Comparison of ENCODE assay signal across 38 cellular contexts in the genomic region with DNA sequence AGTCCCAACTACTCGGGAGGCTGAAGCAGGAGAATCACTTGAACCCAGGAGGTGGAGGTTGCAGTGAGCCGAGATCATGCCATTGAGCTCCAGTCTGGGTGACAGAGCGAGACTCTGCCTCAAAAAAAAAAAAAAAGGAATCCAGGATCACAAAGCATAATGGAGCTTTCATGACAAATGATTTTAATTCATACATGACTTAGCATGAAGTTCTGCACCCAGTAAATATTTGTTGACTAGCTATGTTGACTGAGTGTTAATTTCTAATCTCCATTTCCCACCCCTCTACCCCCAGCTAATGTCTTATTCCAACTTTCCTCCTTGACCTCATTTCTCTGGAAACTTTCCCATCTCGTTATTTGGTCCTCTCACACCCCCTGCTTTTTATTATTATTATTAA. TPM values are rescaled to one million over a fixed set of nuclear protein-coding genes. Genes with fewer than 3 reads are reported as not detected.
"Had no signal": no experiment of that assay in that cellular context is flagged by ENCODE, and none has a peak within 500 bp of the region (broad histone marks: within the 10 kb centered on the region; RNA-seq: fewer than 3 reads in every experiment).

No MANE protein-coding gene starts in this region.

- H3K27ac ChIP-seq: adrenal gland, ascending aorta, body of pancreas, brain microvascular endothelial cell, breast epithelium, cardiac muscle cell had no signal

- H3K36me3 ChIP-seq: adrenal gland, ascending aorta, brain microvascular endothelial cell, breast epithelium, cardiac muscle cell had no signal

- ATAC-seq: activated naive CD4-positive, alpha-beta T cell treated with anti-CD3 and anti-CD28 coated beads, Interleukin-2, amount 50 U/mL, for 72 hours; activated naive CD8-positive, alpha-beta T cell treated with anti-CD3 and anti-CD28 coated beads, Interleukin-2, amount 50 U/mL, for 24 hours; activated T-cell treated with anti-CD3 and anti-CD28 coated beads, Interleukin-2, amount 50 U/mL, for 4 hours; activated T-cell treated with anti-CD3 and anti-CD28 coated beads, Interleukin-2, amount 50 U/mL, for 72 hours; activated T-helper 17 cell treated with anti-CD3 and anti-CD28 coated beads, Interleukin-2, amount 50 U/mL, for 72 hours; body of pancreas had no signal

- H3K4me1 ChIP-seq: adrenal gland, ascending aorta, body of pancreas, breast epithelium had no signal

- FAIRE-seq: astrocyte, bronchial epithelial cell had no signal

- H3K9me3 ChIP-seq: adrenal gland, ascending aorta, body of pancreas, breast epithelium had no signal

- DNase-seq: activated effector memory CD4-positive, alpha-beta T cell treated with anti-CD3 and anti-CD28 coated beads, Interleukin-2, amount 50 U/mL, for 16 hours; activated effector memory CD4-positive, alpha-beta T cell treated with Interleukin-2 at 50 U/mL for 16 hours; activated gamma-delta T cell; activated gamma-delta T cell treated with Interleukin-2 at 50 U/mL for 16 hours; activated naive CD4-positive, alpha-beta T cell; activated naive CD4-positive, alpha-beta T cell treated with anti-CD3 and anti-CD28 coated beads for 36 hours; activated naive CD4-positive, alpha-beta T cell treated with anti-CD3 and anti-CD28 coated beads, Interleukin-2, amount 10 ng/mL, durations not matched to agents 7 days and 5 days; activated naive CD4-positive, alpha-beta T cell treated with anti-CD3 and anti-CD28 coated beads, Interleukin-2, amount 50 U/mL, for 16 hours; activated naive CD4-positive, alpha-beta T cell treated with Interleukin-2 at 50 U/mL for 16 hours; activated naive CD8-positive, alpha-beta T cell treated with anti-CD3 and anti-CD28 coated beads for 36 hours; activated naive CD8-positive, alpha-beta T cell treated with anti-CD3 and anti-CD28 coated beads, Interleukin-2, amount 10 ng/mL, durations not matched to agents 7 days and 5 days; activated naive CD8-positive, alpha-beta T cell treated with anti-CD3 and anti-CD28 coated beads, Interleukin-2, amount 50 U/mL, for 24 hours; activated T-cell treated with anti-CD3 and anti-CD28 coated beads, Interleukin-2, amount 50 U/mL, for 1 hour; activated T-cell treated with anti-CD3 and anti-CD28 coated beads, Interleukin-2, amount 50 U/mL, for 24 hours; activated T-cell treated with anti-CD3 and anti-CD28 coated beads, Interleukin-2, amount 50 U/mL, for 4 hours; activated T-cell treated with anti-CD3 and anti-CD28 coated beads, Interleukin-2, amount 50 U/mL, for 48 hours; activated T-cell treated with anti-CD3 and anti-CD28 coated beads, Interleukin-2, amount 50 U/mL, for 72 hours; adrenal gland; amniotic stem cell; amygdala; anterior cingulate cortex; aorta; body of pancreas; brain microvascular endothelial cell; caudate nucleus; central memory CD4-positive, alpha-beta T cell; cerebellar nuclear complex had no signal

- H3K27me3 ChIP-seq: adrenal gland, ascending aorta, body of pancreas, brain microvascular endothelial cell, breast epithelium, cardiac muscle cell had no signal

- H3K4me3 ChIP-seq: adrenal gland, ascending aorta, body of pancreas, breast epithelium, cardiac muscle cell had no signal

RNA-seq across cellular contexts. Expression of gene ATOH7, which starts 53.3 kb away (rescaled TPM):
- total RNA-seq: activated naive CD4-positive, alpha-beta T cell treated with anti-CD3 and anti-CD28 coated beads for 36 hours; activated naive CD4-positive, alpha-beta T cell treated with anti-CD3 and anti-CD28 coated beads, Interleukin-2, amount 50 U/mL, for 72 hours; activated naive CD8-positive, alpha-beta T cell treated with anti-CD3 and anti-CD28 coated beads for 36 hours; activated naive CD8-positive, alpha-beta T cell treated with anti-CD3 and anti-CD28 coated beads, Interleukin-2, amount 10 ng/mL, durations not matched to agents 7 days and 5 days; activated T-cell treated with anti-CD3 and anti-CD28 coated beads, Interleukin-2, amount 50 U/mL, for 4 hours; activated T-cell treated with anti-CD3 and anti-CD28 coated beads, Interleukin-2, amount 50 U/mL, for 72 hours; activated T-helper 1 cell treated with anti-CD3 and anti-CD28 coated beads, Interleukin-12 subunit alpha, Interleukin-12 subunit beta, Interleukin-2, Interleukin-4 antibody, amounts not matched to agents 30 ng/mL and 10 ng/mL and 1 ng/mL, durations not matched to agents 14 hours and 24 hours and 36 hours; activated T-helper 17 cell treated with anti-CD3 and anti-CD28 coated beads, Interleukin-2, amount 50 U/mL, for 72 hours; activated T-helper 2 cell treated with anti-CD3 and anti-CD28 coated beads, Interferon-gamma antibody, Interleukin-2, Interleukin-4, amounts not matched to agents 10 μg/mL and 5 μg/mL and 100 μg/mL, durations not matched to agents 14 hours and 24 hours and 36 hours; ascending aorta; astrocyte; body of pancreas; bronchial epithelial cell; cardiac muscle cell; cardiac septum; chondrocyte had no signal
- polyA plus RNA-seq: aorta had no signal
